Comparison of ENCODE assay signal across 1 cellular context in the genomic region with DNA sequence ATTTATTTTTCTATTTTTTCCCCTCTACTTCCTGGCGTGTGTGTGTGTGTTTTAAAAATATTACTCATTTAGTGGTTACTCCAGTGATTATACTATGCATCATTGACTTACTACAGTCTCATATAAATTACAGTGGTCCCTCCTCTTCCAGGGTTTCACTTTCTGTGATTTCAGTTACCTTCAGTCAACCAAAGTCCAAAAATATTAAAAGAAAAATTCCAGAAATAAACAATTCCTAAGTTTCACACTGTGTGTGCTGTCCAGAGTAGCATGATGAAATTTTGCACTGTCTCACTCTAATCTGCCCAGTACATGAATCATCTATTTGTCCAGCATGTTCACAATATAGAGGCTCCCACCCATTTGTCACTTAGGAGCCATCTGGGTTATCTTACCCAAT.
TF ChIP-seq lines count a peak whose summit lies in the region.

No MANE protein-coding gene starts in this region.

TF ChIP-seq in HepG2, 621 proteins besides CTCF, POLR2A, EP300 and RAD21 (continued from another document):
- TF ChIP-seq, protein P1, sequence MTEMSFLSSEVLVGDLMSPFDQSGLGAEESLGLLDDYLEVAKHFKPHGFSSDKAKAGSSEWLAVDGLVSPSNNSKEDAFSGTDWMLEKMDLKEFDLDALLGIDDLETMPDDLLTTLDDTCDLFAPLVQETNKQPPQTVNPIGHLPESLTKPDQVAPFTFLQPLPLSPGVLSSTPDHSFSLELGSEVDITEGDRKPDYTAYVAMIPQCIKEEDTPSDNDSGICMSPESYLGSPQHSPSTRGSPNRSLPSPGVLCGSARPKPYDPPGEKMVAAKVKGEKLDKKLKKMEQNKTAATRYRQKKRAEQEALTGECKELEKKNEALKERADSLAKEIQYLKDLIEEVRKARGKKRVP (CRISPR knock-in tag; IDR thresholded peaks at IDR 0.05), result peak in 1 of 2 experiments; percentile 88; a peak in 2 of 4 replicates
- TF ChIP-seq ZNF781 (CRISPR knock-in tag; IDR thresholded peaks at IDR 0.05; ENCODE audit: borderline replicate concordance, not compliant biosample characterization) (no peak), ZFYVE20 (CRISPR knock-in tag; IDR thresholded peaks at IDR 0.05; ENCODE audit: borderline replicate concordance, low read depth) (no peak), RARG (CRISPR knock-in tag; IDR thresholded peaks at IDR 0.05; ENCODE audit: low read depth) (no peak), ZNF703 (CRISPR knock-in tag; IDR thresholded peaks at IDR 0.05; ENCODE audit: borderline replicate concordance) (no peak), ZNF558 (CRISPR knock-in tag; IDR thresholded peaks at IDR 0.05; ENCODE audit: borderline replicate concordance) (no peak), ZNF577 (CRISPR knock-in tag; IDR thresholded peaks at IDR 0.05; ENCODE audit: borderline replicate concordance, low read depth) (no peak), ZNF772 (CRISPR knock-in tag; IDR thresholded peaks at IDR 0.05) (no peak), PAX8 (CRISPR knock-in tag; IDR thresholded peaks at IDR 0.05; ENCODE audit: borderline replicate concordance) (no peak), CEBPB (IDR thresholded peaks at IDR 0.05; ENCODE audit: borderline replicate concordance, low read depth, low read length) (peak; percentile 51; the same call in 1 of the 2 replicates), GATA4 (IDR thresholded peaks at IDR 0.05; ENCODE audit: borderline replicate concordance, low read depth) (no peak), ZNF891 (CRISPR knock-in tag; IDR thresholded peaks at IDR 0.05) (no peak), ZNF350 (CRISPR knock-in tag; IDR thresholded peaks at IDR 0.05; ENCODE audit: borderline replicate concordance, low read depth) (no peak), BRCA1 (CRISPR knock-in tag; IDR thresholded peaks at IDR 0.05) (no peak), MLLT10 (CRISPR knock-in tag; IDR thresholded peaks at IDR 0.05) (no peak)
- TF ChIP-seq, protein P2, sequence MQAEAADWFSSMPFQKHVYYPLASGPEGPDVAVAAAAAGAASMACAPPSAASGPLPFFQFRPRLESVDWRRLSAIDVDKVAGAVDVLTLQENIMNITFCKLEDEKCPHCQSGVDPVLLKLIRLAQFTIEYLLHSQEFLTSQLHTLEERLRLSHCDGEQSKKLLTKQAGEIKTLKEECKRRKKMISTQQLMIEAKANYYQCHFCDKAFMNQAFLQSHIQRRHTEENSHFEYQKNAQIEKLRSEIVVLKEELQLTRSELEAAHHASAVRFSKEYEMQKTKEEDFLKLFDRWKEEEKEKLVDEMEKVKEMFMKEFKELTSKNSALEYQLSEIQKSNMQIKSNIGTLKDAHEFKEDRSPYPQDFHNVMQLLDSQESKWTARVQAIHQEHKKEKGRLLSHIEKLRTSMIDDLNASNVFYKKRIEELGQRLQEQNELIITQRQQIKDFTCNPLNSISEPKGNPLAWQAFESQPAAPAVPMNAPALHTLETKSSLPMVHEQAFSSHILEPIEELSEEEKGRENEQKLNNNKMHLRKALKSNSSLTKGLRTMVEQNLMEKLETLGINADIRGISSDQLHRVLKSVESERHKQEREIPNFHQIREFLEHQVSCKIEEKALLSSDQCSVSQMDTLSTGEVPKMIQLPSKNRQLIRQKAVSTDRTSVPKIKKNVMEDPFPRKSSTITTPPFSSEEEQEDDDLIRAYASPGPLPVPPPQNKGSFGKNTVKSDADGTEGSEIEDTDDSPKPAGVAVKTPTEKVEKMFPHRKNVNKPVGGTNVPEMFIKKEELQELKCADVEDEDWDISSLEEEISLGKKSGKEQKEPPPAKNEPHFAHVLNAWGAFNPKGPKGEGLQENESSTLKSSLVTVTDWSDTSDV (CRISPR knock-in tag; IDR thresholded peaks at IDR 0.05), result no peak
TF ChIP-seq in HepG2: peak in this region for 3.
